23 cellular contexts compared by ENCODE assay signal in the genomic region with DNA sequence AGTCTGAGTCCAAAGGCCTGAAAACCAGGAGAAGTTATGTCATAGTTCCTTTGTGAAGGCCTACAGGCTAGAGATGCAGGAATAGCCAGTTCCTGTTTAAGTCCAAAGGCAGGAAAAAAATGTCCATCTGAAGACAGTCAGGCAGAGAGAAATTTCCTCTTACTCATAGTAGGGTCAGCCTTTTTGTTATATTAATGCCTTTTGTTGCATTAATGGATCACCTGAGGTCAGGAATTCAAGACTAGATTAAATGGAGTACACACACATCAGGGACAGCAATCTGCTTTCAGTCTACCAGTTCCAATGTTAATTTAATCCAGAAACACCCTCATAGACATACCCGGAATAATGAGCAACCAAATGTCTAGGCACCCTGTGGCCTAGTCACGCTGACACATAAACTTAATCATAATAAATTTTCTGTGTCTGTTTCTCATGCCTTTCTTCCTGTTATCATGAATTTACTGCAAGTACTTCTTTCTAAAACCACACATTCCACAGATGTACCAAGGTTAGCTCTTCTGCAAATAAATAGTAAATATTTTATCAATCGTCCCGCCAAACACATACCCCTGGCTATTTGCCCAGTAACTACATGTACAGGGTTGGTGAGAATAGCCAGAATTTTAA.
DNase-seq lines count a peak whose midpoint lies in the region; ATAC-seq, FAIRE-seq and TF ChIP-seq lines count a peak whose summit lies in the region.
"Had no signal": no experiment of that assay in that cellular context is flagged by ENCODE, and none has a peak within 500 bp of the region (broad histone marks: within the 10 kb centered on the region; RNA-seq: fewer than 3 reads in every experiment).

No MANE protein-coding gene starts in this region.

- no peaks in the 10 kb centered on the region for H3K9me2 ChIP-seq in PC-3 (replicated peaks; ENCODE audit: low read length)

- ATAC-seq in PC-3 (no peak; the same call in 1 of the 2 replicates), HG03457 (IDR thresholded peaks at IDR 0.05; ENCODE audit: unreplicated experiment) (no peak)
- ATAC-seq: CD8-positive, alpha-beta T cell; GM12878 had no signal

- H3K4me1 ChIP-seq in PC-3 (ENCODE audit: insufficient read depth, low read length) (peaks cover 34% of the 10 kb centered on the region), ascending aorta (no peaks in the 10 kb centered on the region)
- H3K4me1 ChIP-seq: BLaER1, SJCRH30 had no signal

- no peaks in the 10 kb centered on the region for H3K27me3 ChIP-seq in PC-3 (ENCODE audit: low read length)
- H3K27me3 ChIP-seq in ascending aorta = no peaks in the 10 kb centered on the region
- H3K27me3 ChIP-seq: BLaER1, SJCRH30 had no signal

- TF ChIP-seq CTCF in PC-3 (conservative IDR thresholded peaks at IDR 0.05; ENCODE audit: low read depth, low read length) (no peak), ascending aorta (IDR thresholded peaks at IDR 0.05) (no peak)

- no peak overlapping the region for H2AFZ ChIP-seq in PC-3 (ENCODE audit: low read length)
- H2AFZ ChIP-seq: GM23248 had no signal

- peak overlapping the region; percentile 22; the same call in 1 of the 2 replicates for H3K4me2 ChIP-seq in PC-3 (ENCODE audit: low read length)
- H3K4me2 ChIP-seq: BLaER1 had no signal

- BruUV-seq in PC-3 (replicated peaks; lab: Mats Ljungman, UMichigan) = no TSS peak

- no peaks in the 10 kb centered on the region for H3K36me3 ChIP-seq in PC-3 (ENCODE audit: low read depth, low read length)
- no peaks in the 10 kb centered on the region for H3K36me3 ChIP-seq in ascending aorta
- H3K36me3 ChIP-seq: BLaER1, SJCRH30 had no signal

- H4K20me1 ChIP-seq in PC-3 (ENCODE audit: low read length) = no peaks in the 10 kb centered on the region
- H4K20me1 ChIP-seq: BLaER1 had no signal

- no peak for FAIRE-seq in frontal cortex (lab: Jason Lieb, UNC)
- FAIRE-seq: GM12878, HTR-8/SVneo had no signal

- H3K27ac ChIP-seq in PC-3 (ENCODE audit: low read length) (0 out of 2 replicates have a peak overlapping the region, but pooled peaks have one; percentile 9), ascending aorta (no peak overlapping the region)
- H3K27ac ChIP-seq: BLaER1, GM23248, RWPE1, SJCRH30 had no signal

- peak; percentile 80 for DNase-seq in Caki2 (ENCODE audit: low read depth)
- DNase-seq in PC-3 = peak; percentile 65
- DNase-seq in dermis blood vessel endothelial cell = peak; percentile 6
- DNase-seq in kidney glomerular epithelial cell (lab: John Stamatoyannopoulos, UW) = peak; percentile 82
- no peak for DNase-seq in frontal cortex (ENCODE audit: low spot score in 2 of 2)
- DNase-seq in OCI-M2 (lab: John Stamatoyannopoulos, UW; ENCODE audit: unreplicated experiment) = no peak
- no peak for DNase-seq in ascending aorta (ENCODE audit: low spot score in 2 of 2)
- DNase-seq: 8988T; CD8-positive, alpha-beta T cell; DND-41; GDM1; GM23248; HFFc6; NCI-H1105 treated with DMSO at 0.1 percent for 48 hours; NCI-H1694 treated with DMSO at 0.1 percent for 48 hours; NCI-H69; NK-92 treated with Interleukin-12 subunit alpha and Interleukin-12 subunit beta, amount 100 ng/mL, for 24 hours; SJCRH30 had no signal

- H3K4me3 ChIP-seq in PC-3 (ENCODE audit: low read length) (no peak overlapping the region), ascending aorta (no peak overlapping the region)
- H3K4me3 ChIP-seq: BLaER1, GM12878, GM23248, SJCRH30 had no signal

- no peaks in the 10 kb centered on the region for H3K79me2 ChIP-seq in PC-3 (ENCODE audit: low read length)

- CTCF ChIA-PET in PC-3 (lab: Charles Lee) = no interaction called here

- POLR2A ChIA-PET in PC-3 (lab: Charles Lee; ENCODE audit: unreplicated experiment) = no interaction called here

- no peaks in the 10 kb centered on the region for H3F3A ChIP-seq in PC-3 (ENCODE audit: low read length, unreplicated experiment)

- no peak overlapping the region for H3K9ac ChIP-seq in PC-3 (ENCODE audit: low read length)
- H3K9ac ChIP-seq: BLaER1, GM23248 had no signal

- H3K9me3 ChIP-seq in PC-3 (ENCODE audit: low read length) = no peaks in the 10 kb centered on the region
- no peaks in the 10 kb centered on the region for H3K9me3 ChIP-seq in ascending aorta
- H3K9me3 ChIP-seq: BLaER1 had no signal

- intact Hi-C loops in PC-3 (cut with micrococcal nuclease) (loop anchor here (10.0 kb wide), 1 partner anchor 708 kb away; a partner anchor contains a TSS), ascending aorta (cut with DNase I) (no loop called here)

- in situ Hi-C loops in Caki2 (cut with HindIII; ENCODE audit: low pct_unique_long_range_greater_than_20kb, low sequenced_read_pairs) = no loop called here

Comparison
In these comparisons a context has a peak if more than half of its experiments do, and no peak if none do; other contexts are left out.
1. DNase-seq: peak in Caki2 (single experiment), PC-3 (single experiment), dermis blood vessel endothelial cell (single experiment) and kidney glomerular epithelial cell (single experiment); none in frontal cortex (0 of 2), OCI-M2 (single experiment) and ascending aorta (0 of 2).